Comparison of ENCODE assay signal across 9 cellular contexts in the genomic region with DNA sequence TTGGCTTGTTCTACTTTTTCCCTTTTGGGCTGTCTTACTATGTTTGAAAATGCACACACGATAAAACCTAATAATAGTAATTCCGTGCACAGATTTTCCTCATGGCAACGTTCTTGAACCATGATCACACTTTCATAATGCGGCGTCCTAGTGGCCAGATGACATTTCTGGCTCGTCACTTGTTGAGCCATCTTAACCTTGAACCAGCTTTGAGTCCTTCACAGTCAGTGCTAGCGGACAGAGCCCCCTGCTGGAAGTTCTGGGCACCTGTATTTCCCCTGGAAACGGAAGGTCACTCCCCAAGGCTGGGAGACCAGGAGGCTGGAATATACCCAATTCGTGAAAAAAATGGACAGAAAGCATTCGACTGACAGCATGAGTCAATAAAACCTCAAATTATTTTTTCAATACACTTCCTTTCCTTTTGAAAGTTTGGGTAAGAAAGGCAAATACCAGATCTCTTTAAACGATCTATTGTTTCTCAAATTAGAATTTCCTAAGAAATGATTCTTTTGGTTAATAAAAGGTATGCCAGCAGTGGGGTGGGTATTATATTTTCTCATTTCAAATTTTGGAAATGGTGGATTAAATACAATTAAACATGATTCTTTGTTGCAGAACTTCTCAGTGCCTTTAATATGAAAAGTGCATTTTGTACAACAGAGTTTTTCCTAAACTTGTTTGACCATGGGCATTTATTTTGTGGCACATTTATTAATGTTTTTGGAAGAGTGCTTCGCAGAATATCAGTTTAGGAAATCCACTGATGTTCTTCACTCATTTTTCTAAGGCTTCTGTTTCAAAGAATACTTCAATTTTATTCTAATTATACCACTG.
DNase-seq lines count a peak whose midpoint lies in the region; ATAC-seq and TF ChIP-seq lines count a peak whose summit lies in the region.
"Had no signal": no experiment of that assay in that cellular context is flagged by ENCODE, and none has a peak within 500 bp of the region (broad histone marks: within the 10 kb centered on the region; RNA-seq: fewer than 3 reads in every experiment).

No MANE protein-coding gene starts in this region.

- no peaks in the 10 kb centered on the region for H3K27me3 ChIP-seq in GM06990 (replicated peaks; ENCODE audit: control insufficient read depth, insufficient read depth, low read length)
- peaks cover 3% of the 10 kb centered on the region; the same call in 1 of the 2 replicates for H3K27me3 ChIP-seq in GM23248 (replicated peaks; ENCODE audit: insufficient read depth)
- no peaks in the 10 kb centered on the region for H3K27me3 ChIP-seq in KMS-11 (ENCODE audit: insufficient read depth, low read depth)

- H3K27ac Mint-ChIP-seq in activated naive CD4-positive, alpha-beta T cell treated with anti-CD3 and anti-CD28 coated beads for 36 hours = no peak overlapping the region

- H2AFZ ChIP-seq in GM23248 (peak overlapping the region; percentile 33; the same call in 1 of the 2 replicates), KMS-11 (ENCODE audit: low read depth) (no peak overlapping the region)

- H3K4me1 ChIP-seq in GM23248 (ENCODE audit: insufficient read depth) (peaks cover 4% of the 10 kb centered on the region; the same call in 1 of the 2 replicates), KMS-11 (ENCODE audit: low read depth, poor library complexity, severe bottlenecking) (no peaks in the 10 kb centered on the region)

- peak; percentile 23 for DNase-seq in GM06990 (ENCODE audit: extremely low read depth, insufficient read length)
- DNase-seq in GM23248 = peak; percentile 82
- DNase-seq in SK-N-DZ (ENCODE audit: low spot score) = peak; percentile 84
- peak; percentile 72 for DNase-seq in activated naive CD4-positive, alpha-beta T cell treated with anti-CD3 and anti-CD28 coated beads for 36 hours
- DNase-seq in Right ventricle myocardium superior = peak; percentile 87
- peak; percentile 10 for DNase-seq in pulmonary artery endothelial cell (ENCODE audit: low read depth, low spot score)
- DNase-seq in GOT3 (lab: John Stamatoyannopoulos, UW) = no peak

- H3K9me3 ChIP-seq in GM23248 (ENCODE audit: low read depth) = no peaks in the 10 kb centered on the region

- TF ChIP-seq CTCF in GM06990 (IDR thresholded peaks at IDR 0.05; ENCODE audit: insufficient read depth, low read length, poor library complexity, severe bottlenecking) (peak; percentile 94), KMS-11 (conservative IDR thresholded peaks at IDR 0.05; ENCODE audit: low read depth, low read length) (peak; percentile 66)

- intact Hi-C loops in activated naive CD4-positive, alpha-beta T cell treated with anti-CD3 and anti-CD28 coated beads for 36 hours (cut with micrococcal nuclease) = loop anchor here (1.0 to 2.0 kb wide), 4 partner anchors 540 to 1048 kb away; no protein-coding TSS in a partner anchor
- intact Hi-C loops in Right ventricle myocardium superior (cut with DNase I) = loop anchor here (10.0 kb wide), 3 partner anchors 112 to 782 kb away; no protein-coding TSS in a partner anchor

- H3K4me1 Mint-ChIP-seq in activated naive CD4-positive, alpha-beta T cell treated with anti-CD3 and anti-CD28 coated beads for 36 hours (ENCODE audit: low read depth) = no peaks in the 10 kb centered on the region

- H3K9ac ChIP-seq in GM23248 (no peak overlapping the region), KMS-11 (no peak overlapping the region)

- H3K4me3 ChIP-seq in GM06990 (replicated peaks; ENCODE audit: low read depth, low read length) = no peak overlapping the region
- peak overlapping the region; percentile 54 for H3K4me3 ChIP-seq in GM23248
- H3K4me3 ChIP-seq in KMS-11 (IDR thresholded peaks at IDR 0.05; ENCODE audit: insufficient read depth, low read depth, low read length) = no peak overlapping the region
- H3K4me3 ChIP-seq: skin epidermis had no signal

- CTCF ChIA-PET in activated naive CD4-positive, alpha-beta T cell treated with anti-CD3 and anti-CD28 coated beads for 36 hours (lab: Charles Lee) = interaction anchor here (1.5 kb wide), 1 partner anchor 27 kb away, joined by 4 read pairs; no protein-coding TSS in a partner anchor

- H3K4me2 ChIP-seq in GM23248 (ENCODE audit: unreplicated experiment) (peak overlapping the region; percentile 85), KMS-11 (no peak overlapping the region)

- H3K36me3 ChIP-seq in GM06990 (ENCODE audit: control insufficient read depth, insufficient read depth, low read length) = no peaks in the 10 kb centered on the region
- no peaks in the 10 kb centered on the region for H3K36me3 ChIP-seq in GM23248 (ENCODE audit: low read depth)
- H3K36me3 ChIP-seq in KMS-11 (ENCODE audit: insufficient read depth) = no peaks in the 10 kb centered on the region

- H3K36me3 Mint-ChIP-seq in activated naive CD4-positive, alpha-beta T cell treated with anti-CD3 and anti-CD28 coated beads for 36 hours (ENCODE audit: low read depth) = no peaks in the 10 kb centered on the region

- H3K9me2 ChIP-seq in GM23248 (ENCODE audit: insufficient read depth) = no peaks in the 10 kb centered on the region

- in situ Hi-C loops in GM23248 (cut with MboI) = loop anchor here (10.0 to 25.0 kb wide), 3 partner anchors 522 to 1094 kb away; no protein-coding TSS in a partner anchor

- H3K4me3 Mint-ChIP-seq in activated naive CD4-positive, alpha-beta T cell treated with anti-CD3 and anti-CD28 coated beads for 36 hours = no peak overlapping the region

- peaks cover 29% of the 10 kb centered on the region for H3K27me3 Mint-ChIP-seq in activated naive CD4-positive, alpha-beta T cell treated with anti-CD3 and anti-CD28 coated beads for 36 hours (ENCODE audit: low read depth)

- no peaks in the 10 kb centered on the region for H3K79me2 ChIP-seq in GM23248 (ENCODE audit: insufficient read depth)
- H3K79me2 ChIP-seq in KMS-11 (ENCODE audit: insufficient read depth, low read depth) = no peaks in the 10 kb centered on the region

- H3F3A ChIP-seq in GM23248 (ENCODE audit: insufficient read depth) = 0 out of 2 replicates have a peak, but pooled peaks cover 10% of the 10 kb centered on the region

- H4K20me1 ChIP-seq in GM23248 (ENCODE audit: insufficient read depth) = no peaks in the 10 kb centered on the region
- H4K20me1 ChIP-seq in KMS-11 (ENCODE audit: insufficient read depth) = no peaks in the 10 kb centered on the region

- H3K27ac ChIP-seq in GM23248 (no peak overlapping the region), KMS-11 (no peak overlapping the region)
- H3K27ac ChIP-seq: skin epidermis had no signal

- ATAC-seq in Right ventricle myocardium superior (ENCODE audit: poor library complexity) = peak; percentile 89

- 9 to 12% methylated on average over 12 of the region's 12 CpGs for WGBS in GM23248 (ENCODE audit: low coverage in 1 of 2, low lambda C conversion rate in 2 of 2, missing lambda C conversion rate in 2 of 2), 2 experiments

- H3K9me3 Mint-ChIP-seq in activated naive CD4-positive, alpha-beta T cell treated with anti-CD3 and anti-CD28 coated beads for 36 hours = no peaks in the 10 kb centered on the region
